26 cellular contexts compared by ENCODE assay signal in genomic region chr6:135842618-135843392, GRCh38. TPM values are rescaled to one million over a fixed set of nuclear protein-coding genes. Genes with fewer than 3 reads are reported as not detected.
A peak's percentile ranks its signal among the peaks of the same experiment; 100 is the strongest.
DNase-seq lines count a peak whose midpoint lies in the region; ATAC-seq and TF ChIP-seq lines count a peak whose summit lies in the region.
"Had no signal": no experiment of that assay in that cellular context is flagged by ENCODE, and none has a peak within 500 bp of the region (broad histone marks: within the 10 kb centered on the region; RNA-seq: fewer than 3 reads in every experiment).

No MANE protein-coding gene starts in this region.

- H3K36me3 ChIP-seq in GM23338 (ENCODE audit: insufficient read depth), result no peaks in the 10 kb centered on the region
- H3K36me3 ChIP-seq: BE2C, Peyer's patch had no signal

- no peak overlapping the region for H3K4me3 ChIP-seq in GM23338
- H3K4me3 ChIP-seq: Peyer's patch, SK-N-MC had no signal

- peak; percentile 41; the same call in 2 of the 3 replicates for ATAC-seq in GM23338
- peak; percentile 68 for ATAC-seq in WTC11
- ATAC-seq: HCT116 had no signal

- H3K27me3 ChIP-seq in GM23338 (ENCODE audit: insufficient read depth), result no peaks in the 10 kb centered on the region
- H3K27me3 ChIP-seq: BE2C, Peyer's patch had no signal

- DNase-seq in DMS53 (lab: John Stamatoyannopoulos, UW) (peak; percentile 7), DMS53 treated with DMSO at 0.1 percent for 48 hours (lab: John Stamatoyannopoulos, UW; ENCODE audit: unreplicated experiment) (no peak), GM23338 (ENCODE audit: low spot score) (no peak), NCI-H524 treated with DMSO at 0.1 percent for 48 hours (lab: John Stamatoyannopoulos, UW) (peak; percentile 91), WTC11 (ENCODE audit: low spot score) (no peak), T-helper 2 cell (no peak), cardiac septum (ENCODE audit: low spot score) (no peak), occipital lobe (lab: John Stamatoyannopoulos, UW) (no peak)
- DNase-seq: ACHN; BE2C; CD8-positive, alpha-beta memory T cell; DMS 273 treated with DMSO at 0.1 percent for 48 hours; DND-41; Karpas-422; NCI-H1092 treated with DMSO at 0.1 percent for 48 hours; NCI-H1694; NCI-H2081; NCI-H446; Peyer's patch; SHP77 treated with DMSO at 0.1 percent for 48 hours had no signal

- no peaks in the 10 kb centered on the region for H3K27me3 Mint-ChIP-seq in GM23338 (ENCODE audit: insufficient read depth, low read depth, poor library complexity)
- H3K27me3 Mint-ChIP-seq in WTC11 (ENCODE audit: low read depth), result no peaks in the 10 kb centered on the region

- no peak overlapping the region for H3K4me3 Mint-ChIP-seq in GM23338
- H3K4me3 Mint-ChIP-seq in WTC11, result no peak overlapping the region
- H3K4me3 Mint-ChIP-seq: CD14-positive monocyte; CD8-positive, alpha-beta memory T cell; T-helper 1 cell treated with Interleukin-12 subunit alpha and Interleukin-12 subunit beta and Interleukin-4 antibody, amounts not matched to agents 30 μg/mL and 1 μg/mL, for 36 hours had no signal

- H3K79me2 ChIP-seq in GM23338 (replicated peaks; ENCODE audit: insufficient read depth), result no peaks in the 10 kb centered on the region

- intact Hi-C loops in cardiac septum (cut with DNase I), result no loop called here

- no peak overlapping the region for H2AFZ ChIP-seq in GM23338

- H3K4me2 ChIP-seq in GM23338, result no peak overlapping the region

- H3K9me3 Mint-ChIP-seq in GM23338, result no peaks in the 10 kb centered on the region
- H3K9me3 Mint-ChIP-seq in WTC11, result no peaks in the 10 kb centered on the region
- H3K9me3 Mint-ChIP-seq: CD8-positive, alpha-beta memory T cell; T-helper 1 cell treated with Interleukin-12 subunit alpha and Interleukin-12 subunit beta and Interleukin-4 antibody, amounts not matched to agents 30 μg/mL and 1 μg/mL, for 36 hours had no signal

- H4K20me1 ChIP-seq in GM23338 (replicated peaks; ENCODE audit: insufficient read depth), result no peaks in the 10 kb centered on the region

- POLR2A ChIA-PET in WTC11 (lab: Charles Lee), result no interaction called here

- peaks cover 11% of the 10 kb centered on the region; the same call in 2 of the 3 replicates for H3K4me1 Mint-ChIP-seq in GM23338
- peaks cover 11% of the 10 kb centered on the region for H3K4me1 Mint-ChIP-seq in WTC11
- H3K4me1 Mint-ChIP-seq: CD14-positive monocyte; CD8-positive, alpha-beta memory T cell had no signal

- H3F3A ChIP-seq in GM23338 (replicated peaks; ENCODE audit: low read depth), result no peaks in the 10 kb centered on the region

- H3K9me2 ChIP-seq in GM23338 (ENCODE audit: insufficient read depth), result no peaks in the 10 kb centered on the region

- CTCF ChIA-PET in WTC11 (lab: Charles Lee), result no interaction called here

- H3K27ac Mint-ChIP-seq in GM23338, result no peak overlapping the region
- no peak overlapping the region for H3K27ac Mint-ChIP-seq in WTC11
- H3K27ac Mint-ChIP-seq: CD8-positive, alpha-beta memory T cell; T-helper 1 cell treated with Interleukin-12 subunit alpha and Interleukin-12 subunit beta and Interleukin-4 antibody, amounts not matched to agents 30 μg/mL and 1 μg/mL, for 36 hours had no signal

- H3K27ac ChIP-seq in GM23338 (ENCODE audit: low read depth), result no peak overlapping the region
- H3K27ac ChIP-seq: 22Rv1, Peyer's patch, SK-N-MC had no signal

- H3K36me3 Mint-ChIP-seq in GM23338 (ENCODE audit: low read depth) (no peaks in the 10 kb centered on the region), WTC11 (no peaks in the 10 kb centered on the region)
- H3K36me3 Mint-ChIP-seq: CD14-positive monocyte; CD8-positive, alpha-beta memory T cell had no signal

- H3K4me1 ChIP-seq in GM23338 (ENCODE audit: insufficient read depth), result 0 out of 2 replicates have a peak, but pooled peaks cover 7% of the 10 kb centered on the region
- H3K4me1 ChIP-seq: BE2C, Peyer's patch had no signal

- no peak for TF ChIP-seq CTCF in GM23338 (conservative IDR thresholded peaks at IDR 0.05; ENCODE audit: low read depth in 2 of 2)
- TF ChIP-seq CTCF in WTC11 (IDR thresholded peaks at IDR 0.05), result no peak

TF ChIP-seq in GM23338, 12 proteins besides CTCF, POLR2A, EP300 and RAD21 (continues in another document):
- TF ChIP-seq STAT1 (IDR thresholded peaks at IDR 0.05; ENCODE audit: unreplicated experiment) (no peak), POLR2AphosphoS5 (IDR thresholded peaks at IDR 0.05; ENCODE audit: low read depth) (no peak), NANOG (IDR thresholded peaks at IDR 0.05; ENCODE audit: borderline replicate concordance) (no peak), ZNF114 (CRISPR knock-in tag; IDR thresholded peaks at IDR 0.05) (no peak), CREB1 (CRISPR knock-in tag; IDR thresholded peaks at IDR 0.05; ENCODE audit: low read depth) (no peak), EZH2phosphoT487 (IDR thresholded peaks at IDR 0.05; ENCODE audit: unreplicated experiment) (no peak), ZNF331 (CRISPR knock-in tag; IDR thresholded peaks at IDR 0.05; ENCODE audit: low read depth) (no peak), JUNB (IDR thresholded peaks at IDR 0.05; ENCODE audit: unreplicated experiment) (no peak)
- TF ChIP-seq, protein P1, sequence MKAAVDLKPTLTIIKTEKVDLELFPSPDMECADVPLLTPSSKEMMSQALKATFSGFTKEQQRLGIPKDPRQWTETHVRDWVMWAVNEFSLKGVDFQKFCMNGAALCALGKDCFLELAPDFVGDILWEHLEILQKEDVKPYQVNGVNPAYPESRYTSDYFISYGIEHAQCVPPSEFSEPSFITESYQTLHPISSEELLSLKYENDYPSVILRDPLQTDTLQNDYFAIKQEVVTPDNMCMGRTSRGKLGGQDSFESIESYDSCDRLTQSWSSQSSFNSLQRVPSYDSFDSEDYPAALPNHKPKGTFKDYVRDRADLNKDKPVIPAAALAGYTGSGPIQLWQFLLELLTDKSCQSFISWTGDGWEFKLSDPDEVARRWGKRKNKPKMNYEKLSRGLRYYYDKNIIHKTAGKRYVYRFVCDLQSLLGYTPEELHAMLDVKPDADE (IDR thresholded peaks at IDR 0.05), result no peak

TF ChIP-seq in WTC11, 78 proteins besides CTCF, POLR2A, EP300 and RAD21 (continues in another document):
- TF ChIP-seq, protein P2, sequence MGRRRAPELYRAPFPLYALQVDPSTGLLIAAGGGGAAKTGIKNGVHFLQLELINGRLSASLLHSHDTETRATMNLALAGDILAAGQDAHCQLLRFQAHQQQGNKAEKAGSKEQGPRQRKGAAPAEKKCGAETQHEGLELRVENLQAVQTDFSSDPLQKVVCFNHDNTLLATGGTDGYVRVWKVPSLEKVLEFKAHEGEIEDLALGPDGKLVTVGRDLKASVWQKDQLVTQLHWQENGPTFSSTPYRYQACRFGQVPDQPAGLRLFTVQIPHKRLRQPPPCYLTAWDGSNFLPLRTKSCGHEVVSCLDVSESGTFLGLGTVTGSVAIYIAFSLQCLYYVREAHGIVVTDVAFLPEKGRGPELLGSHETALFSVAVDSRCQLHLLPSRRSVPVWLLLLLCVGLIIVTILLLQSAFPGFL (CRISPR knock-in tag; IDR thresholded peaks at IDR 0.05; ENCODE audit: borderline replicate concordance), result no peak
- no peak for TF ChIP-seq ZNF281 (CRISPR knock-in tag; IDR thresholded peaks at IDR 0.05)
- no peak for TF ChIP-seq ZNF121 (CRISPR knock-in tag; IDR thresholded peaks at IDR 0.05)
- no peak for TF ChIP-seq ATF1 (CRISPR knock-in tag; IDR thresholded peaks at IDR 0.05)
- TF ChIP-seq, protein P3, sequence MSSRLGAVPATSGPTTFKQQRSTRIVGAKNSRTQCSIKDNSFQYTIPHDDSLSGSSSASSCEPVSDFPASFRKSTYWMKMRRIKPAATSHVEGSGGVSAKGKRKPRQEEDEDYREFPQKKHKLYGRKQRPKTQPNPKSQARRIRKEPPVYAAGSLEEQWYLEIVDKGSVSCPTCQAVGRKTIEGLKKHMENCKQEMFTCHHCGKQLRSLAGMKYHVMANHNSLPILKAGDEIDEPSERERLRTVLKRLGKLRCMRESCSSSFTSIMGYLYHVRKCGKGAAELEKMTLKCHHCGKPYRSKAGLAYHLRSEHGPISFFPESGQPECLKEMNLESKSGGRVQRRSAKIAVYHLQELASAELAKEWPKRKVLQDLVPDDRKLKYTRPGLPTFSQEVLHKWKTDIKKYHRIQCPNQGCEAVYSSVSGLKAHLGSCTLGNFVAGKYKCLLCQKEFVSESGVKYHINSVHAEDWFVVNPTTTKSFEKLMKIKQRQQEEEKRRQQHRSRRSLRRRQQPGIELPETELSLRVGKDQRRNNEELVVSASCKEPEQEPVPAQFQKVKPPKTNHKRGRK (CRISPR knock-in tag; IDR thresholded peaks at IDR 0.05; ENCODE audit: borderline replicate concordance), result no peak
- no peak for TF ChIP-seq RORB (CRISPR knock-in tag; IDR thresholded peaks at IDR 0.05)
- TF ChIP-seq SMAD3 (CRISPR knock-in tag; IDR thresholded peaks at IDR 0.05; ENCODE audit: borderline replicate concordance), result no peak
- no peak for TF ChIP-seq TEAD4 (CRISPR knock-in tag; IDR thresholded peaks at IDR 0.05)

RNA-seq across cellular contexts. Expression of gene PDE7B, which starts 8.7 kb away (rescaled TPM):
- 0.07 TPM in 1 of 2 replicates, not detected in the other for total RNA-seq in GM23338 (2014; rRNA removed; shearing (Covaris generic))
- not detected in 2 replicates for polyA plus RNA-seq in GM23338 (2016; fragmentation: Nextera tagmentation; extraction: Ambion mirVana)
- total RNA-seq in WTC11 (2021) (0.05 TPM in 1 of 3 replicates, not detected in the others), cardiac septum (4.4 TPM), occipital lobe (3.0 TPM)
- total RNA-seq: HT-29 had no signal

Comparison
In these comparisons a context has a peak if more than half of its experiments do, and no peak if none do; other contexts are left out.
1. DNase-seq: peak in DMS53 (single experiment) and NCI-H524 treated with DMSO at 0.1 percent for 48 hours (single experiment); none in DMS53 treated with DMSO at 0.1 percent for 48 hours (single experiment), GM23338 (single experiment), WTC11 (single experiment), T-helper 2 cell (0 of 5), cardiac septum (single experiment) and occipital lobe (single experiment).